26 cellular contexts compared by ENCODE assay signal in genomic region chr4:57063518-57063917, GRCh38. TPM values are rescaled to one million over a fixed set of nuclear protein-coding genes. Genes with fewer than 3 reads are reported as not detected.
DNase-seq lines count a peak whose midpoint lies in the region; ATAC-seq, FAIRE-seq and TF ChIP-seq lines count a peak whose summit lies in the region.
"Had no signal": no experiment of that assay in that cellular context is flagged by ENCODE, and none has a peak within 500 bp of the region (broad histone marks: within the 10 kb centered on the region; RNA-seq: fewer than 3 reads in every experiment).

No MANE protein-coding gene starts in this region.

- no peak for TF ChIP-seq CTCF in osteocyte (IDR thresholded peaks at IDR 0.05)

- ATAC-seq in HG03378 (IDR thresholded peaks at IDR 0.05; ENCODE audit: unreplicated experiment): no peak
- ATAC-seq in sciatic nerve: no peak
- ATAC-seq: activated CD8-positive, alpha-beta T cell treated with anti-CD3 and anti-CD28 coated beads, Interleukin-2, amount 10 ng/mL, durations not matched to agents 7 days and 5 days; SK-N-SH treated with all-trans-retinoic acid at 6 μM for 48 hours had no signal

- peak; percentile 56 for FAIRE-seq in urothelium cell line (lab: Jason Lieb, UNC)
- FAIRE-seq: D721Med had no signal

- no peaks in the 10 kb centered on the region for H3K27me3 Mint-ChIP-seq in osteocyte (ENCODE audit: unreplicated experiment)
- H3K27me3 Mint-ChIP-seq: progenitor cell of endocrine pancreas, type B pancreatic cell had no signal

- H3K27ac Mint-ChIP-seq in osteocyte (ENCODE audit: unreplicated experiment): peak overlapping the region; percentile 92
- H3K27ac Mint-ChIP-seq: activated CD8-positive, alpha-beta T cell treated with anti-CD3 and anti-CD28 coated beads, Interleukin-2, amount 10 ng/mL, durations not matched to agents 7 days and 5 days; activated naive CD8-positive, alpha-beta T cell; activated T-helper 2 cell treated with anti-CD3 and anti-CD28 coated beads, Interferon-gamma antibody, Interleukin-2, Interleukin-4, amounts not matched to agents 10 μg/mL and 5 μg/mL and 100 μg/mL, durations not matched to agents 14 hours and 24 hours and 36 hours; CD4-positive, alpha-beta T cell; neural progenitor cell; progenitor cell of endocrine pancreas; stimulated activated naive CD8-positive, alpha-beta T cell treated with anti-CD3 and anti-CD28 coated beads, Interleukin-15, Interleukin-2, amounts not matched to agents 100 ng/mL and 50 ng/mL, for 24 hours had no signal

- peak overlapping the region; percentile 33 for H3K4me3 Mint-ChIP-seq in osteocyte (ENCODE audit: unreplicated experiment)
- H3K4me3 Mint-ChIP-seq: activated CD8-positive, alpha-beta T cell treated with anti-CD3 and anti-CD28 coated beads, Interleukin-2, amount 10 ng/mL, durations not matched to agents 7 days and 5 days; activated naive CD8-positive, alpha-beta T cell; CD4-positive, alpha-beta T cell; neural progenitor cell; stimulated activated naive CD8-positive, alpha-beta T cell treated with anti-CD3 and anti-CD28 coated beads, Interleukin-15, Interleukin-2, amounts not matched to agents 100 ng/mL and 50 ng/mL, for 24 hours; type B pancreatic cell had no signal

- peaks cover 61% of the 10 kb centered on the region for H3K36me3 Mint-ChIP-seq in osteocyte (ENCODE audit: unreplicated experiment)
- H3K36me3 Mint-ChIP-seq: activated naive CD8-positive, alpha-beta T cell; neural progenitor cell had no signal

- H3K9me3 Mint-ChIP-seq in osteocyte (ENCODE audit: unreplicated experiment): peaks cover 5% of the 10 kb centered on the region
- H3K9me3 Mint-ChIP-seq: activated T-helper 2 cell treated with anti-CD3 and anti-CD28 coated beads, Interferon-gamma antibody, Interleukin-2, Interleukin-4, amounts not matched to agents 10 μg/mL and 5 μg/mL and 100 μg/mL, durations not matched to agents 14 hours and 24 hours and 36 hours; CD4-positive, alpha-beta T cell; neural progenitor cell; stimulated activated naive CD8-positive, alpha-beta T cell treated with anti-CD3 and anti-CD28 coated beads, Interleukin-15, Interleukin-2, amounts not matched to agents 100 ng/mL and 50 ng/mL, for 24 hours; type B pancreatic cell had no signal

- peaks cover 97% of the 10 kb centered on the region for H3K4me1 Mint-ChIP-seq in osteocyte (ENCODE audit: unreplicated experiment)

- intact Hi-C loops in sciatic nerve (cut with DNase I): no loop called here

- H3K27ac ChIP-seq in cingulate gyrus (ENCODE audit: low read depth, low read length): peak overlapping the region; percentile 29
- H3K27ac ChIP-seq: 22Rv1, epithelial cell of prostate, neural progenitor cell had no signal

- DNase-seq in DMS53 (lab: John Stamatoyannopoulos, UW): peak; percentile 3
- DNase-seq in DMS53 treated with DMSO at 0.1 percent for 48 hours (lab: John Stamatoyannopoulos, UW; ENCODE audit: unreplicated experiment): no peak
- DNase-seq in osteocyte (ENCODE audit: extremely low spot score, unreplicated experiment): no peak
- DNase-seq in urothelium cell line (ENCODE audit: low spot score): no peak
- DNase-seq in stimulated activated CD4-positive, alpha-beta T cell treated with anti-CD3 and anti-CD28 coated beads, Interleukin-2, amount 100 ng/mL, for 24 hours: no peak
- no peak for DNase-seq in sciatic nerve (ENCODE audit: low spot score)
- DNase-seq: activated CD4-positive, alpha-beta T cell treated with anti-CD3 and anti-CD28 coated beads for 1 hour; activated CD8-positive, alpha-beta T cell treated with anti-CD3 and anti-CD28 coated beads, Interleukin-2, amount 10 ng/mL, durations not matched to agents 7 days and 5 days; CD4-positive, alpha-beta T cell; Karpas-422; NCI-H146; NCI-H2107; NCI-H446 treated with DMSO at 0.1 percent for 48 hours; T-helper 2 cell had no signal

RNA-seq across cellular contexts. Expression of gene IGFBP7, which starts 46.7 kb away (rescaled TPM):
- total RNA-seq in osteocyte (3,484 and 3,576 TPM in 2 replicates), sciatic nerve (482 TPM)
- total RNA-seq: activated CD8-positive, alpha-beta T cell treated with anti-CD3 and anti-CD28 coated beads, Interleukin-2, amount 10 ng/mL, durations not matched to agents 7 days and 5 days; activated T-helper 2 cell treated with anti-CD3 and anti-CD28 coated beads, Interferon-gamma antibody, Interleukin-2, Interleukin-4, amounts not matched to agents 10 μg/mL and 5 μg/mL and 100 μg/mL, durations not matched to agents 14 hours and 24 hours and 36 hours had no signal
